In the genomic region with DNA sequence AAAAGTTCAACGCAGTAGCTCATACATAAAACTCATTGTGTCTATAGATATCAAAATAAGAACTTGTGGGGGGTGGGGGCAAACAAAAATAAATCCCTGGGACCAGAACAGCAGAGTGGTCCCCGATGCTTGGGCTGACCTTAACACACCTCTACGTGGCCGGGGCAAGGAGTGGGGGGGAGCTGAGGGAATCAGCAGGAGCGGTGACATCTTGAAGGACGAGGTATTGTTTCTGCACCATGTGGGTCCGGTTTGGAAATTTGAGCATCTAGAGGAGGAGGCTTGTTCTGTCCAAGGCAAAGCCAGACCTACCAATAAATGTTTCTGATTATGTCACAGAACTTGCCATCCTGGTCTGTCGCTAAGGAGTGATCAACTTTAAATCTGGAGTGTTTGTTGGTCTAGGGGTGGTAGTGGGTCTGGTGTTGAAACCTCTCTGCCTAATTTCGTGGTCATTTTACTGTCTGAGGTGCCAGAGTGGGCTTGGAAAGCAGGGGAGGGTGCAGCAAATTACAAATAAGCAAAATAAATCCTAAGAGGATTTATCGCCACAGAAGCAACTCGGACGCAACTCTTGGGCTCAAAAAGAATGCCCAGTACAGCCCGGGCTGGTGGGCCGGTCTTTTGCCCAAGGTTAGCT, we compare ENCODE assay signal across 8 cellular contexts. TPM values are rescaled to one million over a fixed set of nuclear protein-coding genes. Genes with fewer than 3 reads are reported as not detected.
A peak's percentile ranks its signal among the peaks of the same experiment; 100 is the strongest.
DNase-seq lines count a peak whose midpoint lies in the region; ATAC-seq, FAIRE-seq and TF ChIP-seq lines count a peak whose summit lies in the region.

No MANE protein-coding gene starts in this region.

- no peak for FAIRE-seq in D721Med (lab: Jason Lieb, UNC)

- WGBS in right lobe of liver (ENCODE audit: insufficient coverage, low coverage, low lambda C conversion rate, missing lambda C conversion rate) = 42% methylated on average over 13 of the region's 14 CpGs

- DNase-seq in activated naive CD4-positive, alpha-beta T cell treated with anti-CD3 and anti-CD28 coated beads, Interleukin-2, amount 50 U/mL, for 16 hours = no peak
- no peak for DNase-seq in astrocyte of the cerebellum (ENCODE audit: low read depth)
- DNase-seq in right lobe of liver = no peak
- no peak for DNase-seq in uterus
- no peak for DNase-seq in D721Med (ENCODE audit: insufficient read length, low spot score)
- no peak for DNase-seq in SIG-M5 treated with dmso at 0.1 percent for 504 hours (lab: John Stamatoyannopoulos, UW; ENCODE audit: unreplicated experiment)
- no peak for DNase-seq in GDM1 (lab: John Stamatoyannopoulos, UW)

- H3K27me3 ChIP-seq in right lobe of liver (no peaks in the 10 kb centered on the region), uterus (no peaks in the 10 kb centered on the region)

- ATAC-seq in right lobe of liver = peak in 1 of 4 donors; percentile 1

- H3K27me3 Mint-ChIP-seq in activated naive CD4-positive, alpha-beta T cell treated with anti-CD3 and anti-CD28 coated beads, Interleukin-2, amount 50 U/mL, for 24 hours = no peaks in the 10 kb centered on the region

- no peaks in the 10 kb centered on the region for H3K9me3 Mint-ChIP-seq in activated naive CD4-positive, alpha-beta T cell treated with anti-CD3 and anti-CD28 coated beads, Interleukin-2, amount 50 U/mL, for 24 hours

- peak overlapping the region; percentile 20 for H3K27ac Mint-ChIP-seq in activated naive CD4-positive, alpha-beta T cell treated with anti-CD3 and anti-CD28 coated beads, Interleukin-2, amount 50 U/mL, for 24 hours

- H3K4me1 ChIP-seq in right lobe of liver (peaks cover 0 to 18% (median 7%) of the 10 kb centered on the region in 4 donors), uterus (peaks cover 0 to 2% of the 10 kb centered on the region in 2 donors)

- H3K4me1 Mint-ChIP-seq in activated naive CD4-positive, alpha-beta T cell treated with anti-CD3 and anti-CD28 coated beads, Interleukin-2, amount 50 U/mL, for 24 hours = peaks cover 43% of the 10 kb centered on the region

- H3K36me3 Mint-ChIP-seq in activated naive CD4-positive, alpha-beta T cell treated with anti-CD3 and anti-CD28 coated beads, Interleukin-2, amount 50 U/mL, for 24 hours = peaks cover 5% of the 10 kb centered on the region

- peak overlapping the region; percentile 69 to 97 (median 94) for H3K27ac ChIP-seq in right lobe of liver
- H3K27ac ChIP-seq in uterus = peak overlapping the region; percentile 88 to 91

- no peaks in the 10 kb centered on the region for H3K36me3 ChIP-seq in right lobe of liver
- no peaks in the 10 kb centered on the region for H3K36me3 ChIP-seq in uterus

- TF ChIP-seq POLR2A in right lobe of liver (IDR thresholded peaks at IDR 0.05) = no peak
- TF ChIP-seq POLR2A in uterus (IDR thresholded peaks at IDR 0.05) = no peak

- intact Hi-C loops in right lobe of liver (cut with DNase I) = no loop called here
- intact Hi-C loops in uterus (cut with DNase I; ENCODE audit: low total_unique reads) = no loop called here

- H3K4me3 Mint-ChIP-seq in activated naive CD4-positive, alpha-beta T cell treated with anti-CD3 and anti-CD28 coated beads, Interleukin-2, amount 50 U/mL, for 24 hours = peak overlapping the region; percentile 78

- no peaks in the 10 kb centered on the region for H3K9me3 ChIP-seq in right lobe of liver
- no peaks in the 10 kb centered on the region for H3K9me3 ChIP-seq in uterus

- in situ Hi-C loops in astrocyte of the cerebellum (cut with HindIII; ENCODE audit: low sequenced_read_pairs) = no loop called here

- TF ChIP-seq CTCF in astrocyte of the cerebellum (IDR thresholded peaks at IDR 0.05; ENCODE audit: low read depth, low read length, missing control alignments) (no peak), right lobe of liver (IDR thresholded peaks at IDR 0.05) (no peak), uterus (IDR thresholded peaks at IDR 0.05) (no peak), D721Med (IDR thresholded peaks at IDR 0.05; ENCODE audit: insufficient read depth, missing control alignments) (no peak)

- H3K4me3 ChIP-seq in astrocyte of the cerebellum (ENCODE audit: low read depth, low read length) (peak overlapping the region; percentile 78), right lobe of liver (peak overlapping the region; percentile 88 to 91 (median 89)), uterus (peak overlapping the region; percentile 74 to 79)

RNA-seq across cellular contexts. Expression of gene RAPGEF2, which starts 0.8 kb away (rescaled TPM):
- total RNA-seq in right lobe of liver (10 to 100 TPM; 22.1 to 32.1 (median 27.2) TPM), uterus (10 to 100 TPM; 27.9 to 61.4 (median 40.5) TPM)
